8 cellular contexts compared by ENCODE assay signal in the genomic region with DNA sequence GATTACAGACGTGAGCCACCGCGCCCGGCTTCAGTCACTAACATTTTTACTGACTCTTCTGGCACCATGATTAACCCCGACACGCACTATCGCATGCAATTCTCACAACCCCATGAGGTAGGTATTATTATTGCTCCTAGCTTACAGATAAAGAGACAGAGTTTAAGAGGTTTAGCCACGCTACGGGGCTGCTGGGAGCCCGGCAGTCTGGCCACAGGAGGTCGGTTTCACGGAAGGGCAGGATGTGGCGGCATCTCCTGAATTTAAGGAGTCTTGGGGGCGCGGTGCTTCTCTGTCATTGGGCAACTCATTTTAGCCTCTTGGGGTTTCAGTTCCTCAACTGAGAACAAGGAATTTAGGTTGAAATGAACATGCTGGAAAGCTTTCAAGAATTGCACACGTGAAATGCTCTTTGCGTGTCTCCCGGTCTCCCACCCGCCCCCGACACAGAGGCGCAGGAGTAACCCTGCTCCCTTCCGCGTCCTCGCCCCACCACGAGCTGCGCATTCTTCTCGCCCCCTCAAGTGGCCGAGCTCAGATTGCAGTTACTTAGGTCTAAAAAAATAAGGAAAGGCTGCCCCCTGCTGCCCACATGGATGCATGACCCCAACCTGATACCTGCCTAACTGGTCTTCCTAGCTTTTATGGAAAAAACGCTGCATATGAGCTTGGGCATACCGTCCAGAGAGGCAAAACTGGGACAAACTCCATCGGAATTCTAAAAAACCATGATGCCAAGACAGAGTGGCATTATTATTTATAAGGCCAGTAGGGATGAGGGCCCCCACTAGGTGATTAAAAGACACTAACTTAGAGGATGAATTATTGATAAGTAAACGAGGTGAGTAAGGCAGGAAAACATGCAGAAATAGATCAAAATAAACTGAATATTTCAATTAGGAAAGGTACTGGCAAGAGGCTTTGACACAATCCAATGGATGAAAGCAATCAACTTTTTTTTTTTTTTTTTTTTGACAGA. TPM values are rescaled to one million over a fixed set of nuclear protein-coding genes. Genes with fewer than 3 reads are reported as not detected.
DNase-seq lines count a peak whose midpoint lies in the region; ATAC-seq lines count a peak whose summit lies in the region.

No MANE protein-coding gene starts in this region.

- peaks cover 22% of the 10 kb centered on the region for H3K4me1 Mint-ChIP-seq in activated CD4-positive, alpha-beta memory T cell treated with anti-CD3 and anti-CD28 coated beads, Interleukin-2, amount 10 ng/mL, durations not matched to agents 7 days and 5 days

- CTCF ChIA-PET in activated CD4-positive, alpha-beta memory T cell treated with anti-CD3 and anti-CD28 coated beads, Interleukin-2, amount 10 ng/mL, durations not matched to agents 7 days and 5 days (lab: Charles Lee): interaction anchor here (0.6 to 12.9 kb wide), 28 partner anchors 9 to 248 kb away, joined by 3 to 300 read pairs (median 6); no protein-coding TSS in a partner anchor

- no peaks in the 10 kb centered on the region for H3K9me3 Mint-ChIP-seq in activated CD4-positive, alpha-beta memory T cell treated with anti-CD3 and anti-CD28 coated beads, Interleukin-2, amount 10 ng/mL, durations not matched to agents 7 days and 5 days

- DNase-seq in D341Med (ENCODE audit: low spot score) (peak; percentile 90), HPDE6-E6E7 (ENCODE audit: extremely low spot score) (peak; percentile 70), NCI-H774 (lab: John Stamatoyannopoulos, UW) (peak; percentile 11), lung microvascular endothelial cell (ENCODE audit: low read depth in 2 of 2) (peak; percentile 93 to 95)
- peak; percentile 84 for DNase-seq in activated CD4-positive, alpha-beta memory T cell treated with anti-CD3 and anti-CD28 coated beads, Interleukin-2, amount 10 ng/mL, durations not matched to agents 7 days and 5 days
- DNase-seq in effector CD8-positive, alpha-beta T cell (lab: John Stamatoyannopoulos, UW): peak; percentile 60
- peak; percentile 82 for DNase-seq in stimulated activated CD8-positive, alpha-beta memory T cell treated with anti-CD3 and anti-CD28 coated beads, Interleukin-4, amount 100 ng/mL, for 48 hours

- H3K36me3 Mint-ChIP-seq in activated CD4-positive, alpha-beta memory T cell treated with anti-CD3 and anti-CD28 coated beads, Interleukin-2, amount 10 ng/mL, durations not matched to agents 7 days and 5 days (ENCODE audit: low read depth): peaks cover 15% of the 10 kb centered on the region

- peak overlapping the region; percentile 64 for H3K4me3 Mint-ChIP-seq in activated CD4-positive, alpha-beta memory T cell treated with anti-CD3 and anti-CD28 coated beads, Interleukin-2, amount 10 ng/mL, durations not matched to agents 7 days and 5 days

- no peaks in the 10 kb centered on the region for H3K27me3 Mint-ChIP-seq in activated CD4-positive, alpha-beta memory T cell treated with anti-CD3 and anti-CD28 coated beads, Interleukin-2, amount 10 ng/mL, durations not matched to agents 7 days and 5 days

- ATAC-seq in GM21381 (IDR thresholded peaks at IDR 0.05; ENCODE audit: unreplicated experiment): peak; percentile 84

- H3K27ac Mint-ChIP-seq in activated CD4-positive, alpha-beta memory T cell treated with anti-CD3 and anti-CD28 coated beads, Interleukin-2, amount 10 ng/mL, durations not matched to agents 7 days and 5 days: peak overlapping the region; percentile 89

- POLR2A ChIA-PET in activated CD4-positive, alpha-beta memory T cell treated with anti-CD3 and anti-CD28 coated beads, Interleukin-2, amount 10 ng/mL, durations not matched to agents 7 days and 5 days (lab: Charles Lee): interaction anchor here (1.0 to 21.1 kb wide), 7 partner anchors 24 to 154 kb away, joined by 3 to 2273 read pairs (median 10); no protein-coding TSS in a partner anchor

RNA-seq across cellular contexts. Expression of gene PRSS2, which starts 12.4 kb away (rescaled TPM):
- total RNA-seq in activated CD4-positive, alpha-beta memory T cell treated with anti-CD3 and anti-CD28 coated beads, Interleukin-2, amount 10 ng/mL, durations not matched to agents 7 days and 5 days: not detected
- not detected in 2 replicates for total RNA-seq in lung microvascular endothelial cell

RNA-seq across cellular contexts. Expression of gene PRSS1, which starts 33.9 kb away (rescaled TPM):
- total RNA-seq in activated CD4-positive, alpha-beta memory T cell treated with anti-CD3 and anti-CD28 coated beads, Interleukin-2, amount 10 ng/mL, durations not matched to agents 7 days and 5 days: not detected
- total RNA-seq in lung microvascular endothelial cell: not detected in 2 replicates

Comparison
In these comparisons a context has a peak if more than half of its experiments do, and no peak if none do; other contexts are left out.
1. Peak in every context shown above with its lines: DNase-seq and ATAC-seq.
2. DNase-seq: peak in every context shown above with its lines; median percentile 94 in lung microvascular endothelial cell; 90 in D341Med; 84 in activated CD4-positive, alpha-beta memory T cell treated with anti-CD3 and anti-CD28 coated beads, Interleukin-2, amount 10 ng/mL, durations not matched to agents 7 days and 5 days; 82 in stimulated activated CD8-positive, alpha-beta memory T cell treated with anti-CD3 and anti-CD28 coated beads, Interleukin-4, amount 100 ng/mL, for 48 hours; 70 in HPDE6-E6E7; 60 in effector CD8-positive, alpha-beta T cell; 11 in NCI-H774.